Comparison of ENCODE assay signal across 10 cellular contexts in genomic region chr7:921581-922333, GRCh38. TPM values are rescaled to one million over a fixed set of nuclear protein-coding genes. Genes with fewer than 3 reads are reported as not detected.
DNase-seq lines count a peak whose midpoint lies in the region; ATAC-seq and TF ChIP-seq lines count a peak whose summit lies in the region.
"Had no signal": no experiment of that assay in that cellular context is flagged by ENCODE, and none has a peak within 500 bp of the region (broad histone marks: within the 10 kb centered on the region; RNA-seq: fewer than 3 reads in every experiment).

No MANE protein-coding gene starts in this region.

- intact Hi-C loops in left lung (cut with DNase I) = no loop called here

- TF ChIP-seq CTCF in left lung (IDR thresholded peaks at IDR 0.05) (no peak), suprapubic skin (IDR thresholded peaks at IDR 0.05) (no peak)

- no peak overlapping the region for H3K27ac Mint-ChIP-seq in activated CD8-positive, alpha-beta memory T cell treated with anti-CD3 and anti-CD28 coated beads, Interleukin-2, amount 10 ng/mL, durations not matched to agents 7 days and 5 days

- DNase-seq in activated CD8-positive, alpha-beta memory T cell treated with anti-CD3 and anti-CD28 coated beads for 24 hours = peak; percentile 79
- DNase-seq in activated CD8-positive, alpha-beta memory T cell treated with anti-CD3 and anti-CD28 coated beads, Interleukin-2, amount 10 ng/mL, durations not matched to agents 7 days and 5 days = no peak
- DNase-seq in activated naive CD4-positive, alpha-beta T cell treated with anti-CD3 and anti-CD28 coated beads, Interleukin-2, amount 50 U/mL, for 16 hours = peak; percentile 15
- DNase-seq in left lung (peak; percentile 30 to 64), suprapubic skin (ENCODE audit: low spot score in 2 of 2) (peak; percentile 56 to 78)
- DNase-seq: NCI-H1105 treated with DMSO at 0.1 percent for 48 hours had no signal

- H3K27ac ChIP-seq in left lung (no peak overlapping the region), suprapubic skin (no peak overlapping the region)
- H3K27ac ChIP-seq: PC-9 had no signal

- H3K4me1 ChIP-seq in left lung (peaks cover 0 to 39% of the 10 kb centered on the region in 2 donors), suprapubic skin (peaks cover 23% of the 10 kb centered on the region)

- peaks cover 1% of the 10 kb centered on the region for H3K36me3 Mint-ChIP-seq in activated CD8-positive, alpha-beta memory T cell treated with anti-CD3 and anti-CD28 coated beads, Interleukin-2, amount 10 ng/mL, durations not matched to agents 7 days and 5 days

- TF ChIP-seq EP300 in suprapubic skin (IDR thresholded peaks at IDR 0.05) = no peak

- 69% methylated on average over 20 of the region's 36 CpGs for WGBS in suprapubic skin

- H3K4me3 ChIP-seq in left lung (no peak overlapping the region), suprapubic skin (peak overlapping the region; percentile 5)
- H3K4me3 ChIP-seq: PC-9 had no signal

- no peak overlapping the region for H3K4me3 Mint-ChIP-seq in activated CD8-positive, alpha-beta memory T cell treated with anti-CD3 and anti-CD28 coated beads, Interleukin-2, amount 10 ng/mL, durations not matched to agents 7 days and 5 days

- H3K27me3 Mint-ChIP-seq in activated CD8-positive, alpha-beta memory T cell treated with anti-CD3 and anti-CD28 coated beads, Interleukin-2, amount 10 ng/mL, durations not matched to agents 7 days and 5 days = peaks cover 7% of the 10 kb centered on the region

- H3K36me3 ChIP-seq in left lung = peaks cover 0 to 5% of the 10 kb centered on the region in 2 donors
- no peaks in the 10 kb centered on the region for H3K36me3 ChIP-seq in suprapubic skin

- no peak for ATAC-seq in activated CD8-positive, alpha-beta memory T cell treated with anti-CD3 and anti-CD28 coated beads, Interleukin-2, amount 10 ng/mL, durations not matched to agents 7 days and 5 days
- no peak for ATAC-seq in left lung
- no peak for ATAC-seq in HG03354 (IDR thresholded peaks at IDR 0.05; ENCODE audit: poor library complexity, severe bottlenecking, unreplicated experiment)
- no peak for ATAC-seq in GM21529 (IDR thresholded peaks at IDR 0.05; ENCODE audit: unreplicated experiment)
- no peak for ATAC-seq in GM18511 (IDR thresholded peaks at IDR 0.05; ENCODE audit: unreplicated experiment)

- CTCF ChIA-PET in activated CD8-positive, alpha-beta memory T cell treated with anti-CD3 and anti-CD28 coated beads, Interleukin-2, amount 10 ng/mL, durations not matched to agents 7 days and 5 days (lab: Charles Lee) = interaction anchor here (1.4 to 2.3 kb wide), 5 partner anchors 9 to 255 kb away, joined by 3 to 7 read pairs (median 5); no protein-coding TSS in a partner anchor

- no peak for TF ChIP-seq POLR2A in suprapubic skin (IDR thresholded peaks at IDR 0.05)

- H3K4me1 Mint-ChIP-seq in activated CD8-positive, alpha-beta memory T cell treated with anti-CD3 and anti-CD28 coated beads, Interleukin-2, amount 10 ng/mL, durations not matched to agents 7 days and 5 days = peaks cover 42% of the 10 kb centered on the region

- no peaks in the 10 kb centered on the region for H3K9me3 ChIP-seq in left lung
- H3K9me3 ChIP-seq in suprapubic skin = no peaks in the 10 kb centered on the region

- H3K9me3 Mint-ChIP-seq in activated CD8-positive, alpha-beta memory T cell treated with anti-CD3 and anti-CD28 coated beads, Interleukin-2, amount 10 ng/mL, durations not matched to agents 7 days and 5 days (ENCODE audit: low read depth) = no peaks in the 10 kb centered on the region

- H3K27me3 ChIP-seq in left lung (peaks cover 0 to 9% of the 10 kb centered on the region in 2 donors), suprapubic skin (peaks cover 11% of the 10 kb centered on the region)

RNA-seq across cellular contexts. Expression of gene ADAP1, which starts 32.7 kb away (rescaled TPM):
- total RNA-seq in activated CD8-positive, alpha-beta memory T cell treated with anti-CD3 and anti-CD28 coated beads, Interleukin-2, amount 10 ng/mL, durations not matched to agents 7 days and 5 days = 10 to 100 TPM; 12.4 to 30.8 TPM
- total RNA-seq in left lung (10 to 100 TPM; 25.8 to 35.1 TPM), suprapubic skin (1 to 10 TPM; 4.1 to 9.1 (median 6.3) TPM)

RNA-seq across cellular contexts. Expression of gene GET4, which starts 45.4 kb away (rescaled TPM):
- 10 to 100 TPM; 38.0 to 39.2 TPM for total RNA-seq in activated CD8-positive, alpha-beta memory T cell treated with anti-CD3 and anti-CD28 coated beads, Interleukin-2, amount 10 ng/mL, durations not matched to agents 7 days and 5 days
- 10 to 100 TPM; 30.1 to 31.6 TPM for total RNA-seq in left lung
- 10 to 100 TPM; 27.7 to 58.2 (median 47.8) TPM for total RNA-seq in suprapubic skin

RNA-seq across cellular contexts. Expression of gene COX19, which starts 53.6 kb away (rescaled TPM):
- total RNA-seq in activated CD8-positive, alpha-beta memory T cell treated with anti-CD3 and anti-CD28 coated beads, Interleukin-2, amount 10 ng/mL, durations not matched to agents 7 days and 5 days = 10 to 100 TPM; 18.7 to 18.9 TPM
- total RNA-seq in left lung (10 to 100 TPM in 1 of 2 donors, 1 to 10 TPM in 1; 9.1 to 10.8 TPM), suprapubic skin (10 to 100 TPM; 11.6 to 55.2 (median 13.2) TPM)
